Comparison of ENCODE assay signal across 8 cellular contexts in genomic region chr10:110530131-110530831, GRCh38. TPM values are rescaled to one million over a fixed set of nuclear protein-coding genes. Genes with fewer than 3 reads are reported as not detected.
DNase-seq lines count a peak whose midpoint lies in the region; TF ChIP-seq lines count a peak whose summit lies in the region.

No MANE protein-coding gene starts in this region.

- H3K36me3 Mint-ChIP-seq in T-helper 1 cell treated with Interleukin-12 subunit alpha and Interleukin-12 subunit beta and Interleukin-4 antibody, amounts not matched to agents 30 μg/mL and 1 μg/mL, for 36 hours (ENCODE audit: low read depth), result peaks cover 9% of the 10 kb centered on the region
- no peaks in the 10 kb centered on the region for H3K36me3 Mint-ChIP-seq in progenitor cell of endocrine pancreas (ENCODE audit: insufficient read depth)

- H3K36me3 ChIP-seq in WERI-Rb-1, result no peaks in the 10 kb centered on the region

- TF ChIP-seq CTCF in fibroblast of villous mesenchyme (IDR thresholded peaks at IDR 0.05; ENCODE audit: insufficient read depth, low read depth, low read length) (no peak), progenitor cell of endocrine pancreas (IDR thresholded peaks at IDR 0.05; ENCODE audit: unreplicated experiment) (no peak), WERI-Rb-1 (IDR thresholded peaks at IDR 0.05; ENCODE audit: low read depth, low read length) (no peak)

- H3K27me3 Mint-ChIP-seq in T-helper 1 cell treated with Interleukin-12 subunit alpha and Interleukin-12 subunit beta and Interleukin-4 antibody, amounts not matched to agents 30 μg/mL and 1 μg/mL, for 36 hours (ENCODE audit: low read depth), result peaks cover 4% of the 10 kb centered on the region
- peaks cover 15% of the 10 kb centered on the region for H3K27me3 Mint-ChIP-seq in progenitor cell of endocrine pancreas

- H3K4me3 ChIP-seq in fibroblast of villous mesenchyme (ENCODE audit: low read depth, low read length), result peak overlapping the region; percentile 29
- H3K4me3 ChIP-seq in WERI-Rb-1 (ENCODE audit: low read depth, low read length), result no peak overlapping the region

- H3K27ac ChIP-seq in WERI-Rb-1, result no peak overlapping the region

- no peaks in the 10 kb centered on the region for H3K9me3 ChIP-seq in WERI-Rb-1 (ENCODE audit: severe bottlenecking)

- H3K27me3 ChIP-seq in WERI-Rb-1 (ENCODE audit: insufficient read depth, low read depth, severe bottlenecking), result no peaks in the 10 kb centered on the region

- peak overlapping the region; percentile 21 for H3K4me3 Mint-ChIP-seq in T-helper 1 cell treated with Interleukin-12 subunit alpha and Interleukin-12 subunit beta and Interleukin-4 antibody, amounts not matched to agents 30 μg/mL and 1 μg/mL, for 36 hours
- H3K4me3 Mint-ChIP-seq in progenitor cell of endocrine pancreas (ENCODE audit: low read depth), result peak overlapping the region; percentile 55

- H3K27ac Mint-ChIP-seq in T-helper 1 cell treated with Interleukin-12 subunit alpha and Interleukin-12 subunit beta and Interleukin-4 antibody, amounts not matched to agents 30 μg/mL and 1 μg/mL, for 36 hours, result no peak overlapping the region
- H3K27ac Mint-ChIP-seq in progenitor cell of endocrine pancreas, result no peak overlapping the region

- peaks cover 55% of the 10 kb centered on the region for H3K4me1 Mint-ChIP-seq in T-helper 1 cell treated with Interleukin-12 subunit alpha and Interleukin-12 subunit beta and Interleukin-4 antibody, amounts not matched to agents 30 μg/mL and 1 μg/mL, for 36 hours (ENCODE audit: low read depth)
- H3K4me1 Mint-ChIP-seq in progenitor cell of endocrine pancreas (ENCODE audit: low read depth), result peaks cover 3% of the 10 kb centered on the region

- H3K9me3 Mint-ChIP-seq in T-helper 1 cell treated with Interleukin-12 subunit alpha and Interleukin-12 subunit beta and Interleukin-4 antibody, amounts not matched to agents 30 μg/mL and 1 μg/mL, for 36 hours, result no peaks in the 10 kb centered on the region
- H3K9me3 Mint-ChIP-seq in progenitor cell of endocrine pancreas (ENCODE audit: low read depth), result no peaks in the 10 kb centered on the region

- no peak for DNase-seq in T-helper 1 cell
- DNase-seq in T1000 (lab: John Stamatoyannopoulos, UW), result peak; percentile 37
- DNase-seq in fibroblast of villous mesenchyme (ENCODE audit: low read depth), result peak; percentile 74
- DNase-seq in progenitor cell of endocrine pancreas (ENCODE audit: low spot score, unreplicated experiment), result peak; percentile 45
- DNase-seq in WERI-Rb-1, result no peak
- no peak for DNase-seq in NCI-H128 (lab: John Stamatoyannopoulos, UW; ENCODE audit: unreplicated experiment)
- no peak for DNase-seq in RPMI8226

RNA-seq across cellular contexts. Expression of gene DUSP5, which starts 32.6 kb away (rescaled TPM):
- 10.0 and 42.3 TPM in 2 replicates for total RNA-seq in fibroblast of villous mesenchyme
- 92.9 and 97.9 TPM in 2 replicates for total RNA-seq in progenitor cell of endocrine pancreas

RNA-seq across cellular contexts. Expression of gene SMC3, which starts 37.2 kb away (rescaled TPM):
- total RNA-seq in fibroblast of villous mesenchyme, result 19.3 and 23.3 TPM in 2 replicates
- total RNA-seq in progenitor cell of endocrine pancreas, result 94.0 and 94.6 TPM in 2 replicates

Comparison
In these comparisons a context has a peak if more than half of its experiments do, and no peak if none do; other contexts are left out.
1. DNase-seq: peak in T1000 (single experiment), fibroblast of villous mesenchyme (single experiment) and progenitor cell of endocrine pancreas (single experiment); none in T-helper 1 cell (0 of 5), WERI-Rb-1 (single experiment), NCI-H128 (single experiment) and RPMI8226 (single experiment).